Comparison of ENCODE assay signal across 19 cellular contexts in genomic region chr2:176102309-176102866, GRCh38. TPM values are rescaled to one million over a fixed set of nuclear protein-coding genes. Genes with fewer than 3 reads are reported as not detected.
A peak's percentile ranks its signal among the peaks of the same experiment; 100 is the strongest.
DNase-seq lines count a peak whose midpoint lies in the region; ATAC-seq, FAIRE-seq and TF ChIP-seq lines count a peak whose summit lies in the region.
"Had no signal": no experiment of that assay in that cellular context is flagged by ENCODE, and none has a peak within 500 bp of the region (broad histone marks: within the 10 kb centered on the region; RNA-seq: fewer than 3 reads in every experiment).

No MANE protein-coding gene starts in this region.

- H3K4me3 ChIP-seq in HepG2 (replicated peaks in 1 of 3; ENCODE audit: insufficient read depth in 1 of 3, low read depth in 2 of 3, low read length in 3 of 3) (no peak overlapping the region), right lobe of liver (no peak overlapping the region), hepatocyte (no peak overlapping the region)
- H3K4me3 ChIP-seq: BLaER1 had no signal

- no peaks in the 10 kb centered on the region for H3K79me2 ChIP-seq in HepG2 (ENCODE audit: insufficient read depth, low read length)
- H3K79me2 ChIP-seq in hepatocyte = peaks cover 59% of the 10 kb centered on the region

- no peak for DNase-seq in HepG2 (ENCODE audit: low spot score)
- DNase-seq in right lobe of liver = no peak
- no peak for DNase-seq in T-helper 17 cell
- DNase-seq in hepatocyte (ENCODE audit: low spot score) = no peak
- no peak for DNase-seq in NOMO-1 treated with DMSO at 0.1 percent for 48 hours (lab: John Stamatoyannopoulos, UW; ENCODE audit: unreplicated experiment)
- DNase-seq in activated CD8-positive, alpha-beta memory T cell treated with anti-CD3 and anti-CD28 coated beads, Interleukin-2, amount 50 U/mL, for 4 hours = no peak
- no peak for DNase-seq in HT-29 (ENCODE audit: low spot score)
- DNase-seq: 8988T; Calu3; CD8-positive, alpha-beta T cell; GF-D8; HCEC 1CT had no signal

- no peak for TF ChIP-seq RAD21 in HepG2 (CRISPR knock-in tag; IDR thresholded peaks at IDR 0.05)

- H4K20me1 ChIP-seq in HepG2 (ENCODE audit: insufficient read depth, low read length) (no peaks in the 10 kb centered on the region; the same call in 1 of the 2 replicates), hepatocyte (ENCODE audit: insufficient read depth, poor library complexity, severe bottlenecking) (no peaks in the 10 kb centered on the region)

- H3K4me3 Mint-ChIP-seq in T-helper 17 cell = no peak overlapping the region
- H3K4me3 Mint-ChIP-seq: CD8-positive, alpha-beta T cell had no signal

- FAIRE-seq in HepG2 (lab: Jason Lieb, UNC) = no peak
- FAIRE-seq: H54, HTR-8/SVneo had no signal

- H3K27me3 ChIP-seq in HepG2 (ENCODE audit: control insufficient read depth in 1 of 2, insufficient read depth in 2 of 2, low read length in 2 of 2) (peaks cover 37 to 98% of the 10 kb centered on the region in 2 experiments), right lobe of liver (peaks cover 25 to 87% of the 10 kb centered on the region in 2 donors), hepatocyte (peaks cover 98% of the 10 kb centered on the region)

- H3K9ac ChIP-seq in HepG2 (ENCODE audit: insufficient read depth, low read depth, low read length) = no peak overlapping the region
- H3K9ac ChIP-seq: BLaER1 had no signal

- H3K4me1 ChIP-seq in HepG2 (ENCODE audit: insufficient read depth, low read length) = peaks cover 7% of the 10 kb centered on the region; the same call in 1 of the 2 replicates
- peaks cover 0 to 10% (median 2%) of the 10 kb centered on the region in 4 donors for H3K4me1 ChIP-seq in right lobe of liver
- H3K4me1 ChIP-seq in hepatocyte (ENCODE audit: insufficient read depth) = no peaks in the 10 kb centered on the region

- H3K27ac Mint-ChIP-seq in T-helper 17 cell = peak overlapping the region; percentile 27
- H3K27ac Mint-ChIP-seq: CD14-positive monocyte; CD8-positive, alpha-beta T cell had no signal

- in situ Hi-C loops in HepG2 (cut with HindIII; ENCODE audit: extremely low pct_ligation_motif_present, low pct_unique_long_range_greater_than_20kb) = loop anchor here (10.0 kb wide), 1 partner anchor 1068 kb away; no protein-coding TSS in a partner anchor

- no peak overlapping the region for H3K4me2 ChIP-seq in HepG2 (ENCODE audit: low read depth, low read length)
- peak overlapping the region; percentile 91 for H3K4me2 ChIP-seq in hepatocyte
- H3K4me2 ChIP-seq: BLaER1 had no signal

- no peaks in the 10 kb centered on the region for H3K9me3 ChIP-seq in HepG2 (ENCODE audit: low read length)
- H3K9me3 ChIP-seq in right lobe of liver = no peaks in the 10 kb centered on the region
- H3K9me3 ChIP-seq in T-helper 17 cell (ENCODE audit: control insufficient read depth, low read length, poor library complexity, severe bottlenecking) = peaks cover 8% of the 10 kb centered on the region
- no peaks in the 10 kb centered on the region for H3K9me3 ChIP-seq in hepatocyte (ENCODE audit: low read depth)

- H2AFZ ChIP-seq in HepG2 (ENCODE audit: low read length) = no peak overlapping the region
- no peak overlapping the region for H2AFZ ChIP-seq in hepatocyte

- no TSS peak for BruUV-seq in HepG2 (replicated peaks; lab: Mats Ljungman, UMichigan)

- intact Hi-C loops in HepG2 (cut with micrococcal nuclease; ENCODE audit: unreplicated experiment) (no loop called here), right lobe of liver (cut with DNase I) (no loop called here)

- TF ChIP-seq POLR2A in HepG2 (IDR thresholded peaks at IDR 0.05; ENCODE audit: insufficient read depth in 1 of 2, low read depth in 2 of 2, low read length in 2 of 2) (no peak), right lobe of liver (IDR thresholded peaks at IDR 0.05) (no peak)

- TF ChIP-seq EP300 in HepG2 (IDR thresholded peaks at IDR 0.05; ENCODE audit: low read depth in 2 of 2, low read length in 2 of 2) (no peak), HepG2 (CRISPR knock-in tag; IDR thresholded peaks at IDR 0.05; ENCODE audit: borderline replicate concordance) (no peak)

- no peaks in the 10 kb centered on the region for H3K36me3 ChIP-seq in HepG2 (replicated peaks in 1 of 2; ENCODE audit: control insufficient read depth in 1 of 2, insufficient read depth in 2 of 2, low read length in 2 of 2)
- no peaks in the 10 kb centered on the region for H3K36me3 ChIP-seq in right lobe of liver
- H3K36me3 ChIP-seq in hepatocyte (replicated peaks; ENCODE audit: insufficient read depth, low read depth) = no peaks in the 10 kb centered on the region
- H3K36me3 ChIP-seq: BLaER1 had no signal

- peaks cover 16% of the 10 kb centered on the region for H3K4me1 Mint-ChIP-seq in T-helper 17 cell

- H3K27ac ChIP-seq in HepG2 (ENCODE audit: extremely low read length, insufficient read depth, low read length) (no peak overlapping the region), right lobe of liver (no peak overlapping the region), hepatocyte (peak overlapping the region; percentile 93)
- H3K27ac ChIP-seq: BLaER1, HL-60 had no signal

- CTCF ChIA-PET in HepG2 (lab: Yijun Ruan, JAX; ENCODE audit: low intra/inter-chr PET ratio, low total read pairs) = no interaction called here

- TF ChIP-seq CTCF in HepG2 (CRISPR knock-in tag; IDR thresholded peaks at IDR 0.05) (no peak), right lobe of liver (IDR thresholded peaks at IDR 0.05) (no peak), hepatocyte (IDR thresholded peaks at IDR 0.05; ENCODE audit: poor library complexity) (no peak)

- no peaks in the 10 kb centered on the region for H3K9me2 ChIP-seq in hepatocyte (replicated peaks; ENCODE audit: insufficient read depth)

- peaks cover 88% of the 10 kb centered on the region for H3K27me3 Mint-ChIP-seq in T-helper 17 cell

- peaks cover 7% of the 10 kb centered on the region for H3K36me3 Mint-ChIP-seq in T-helper 17 cell (ENCODE audit: low read depth)
- H3K36me3 Mint-ChIP-seq: CD8-positive, alpha-beta T cell had no signal

- ATAC-seq in HepG2 (no peak), right lobe of liver (no peak), T-helper 17 cell (no peak)
- ATAC-seq: CD8-positive, alpha-beta T cell had no signal

- POLR2A ChIA-PET in HepG2 (lab: Yijun Ruan, JAX) = no interaction called here

- 3% methylated on average over 7 of the region's 7 CpGs for WGBS in HepG2 (ENCODE audit: low lambda C conversion rate)
- 6% methylated on average over 7 of the region's 7 CpGs for WGBS in right lobe of liver (ENCODE audit: insufficient coverage, low coverage, low lambda C conversion rate, missing lambda C conversion rate)
- WGBS in hepatocyte (ENCODE audit: low lambda C conversion rate, missing lambda C conversion rate) = 28% methylated on average over 7 of the region's 7 CpGs

RNA-seq across cellular contexts. Expression of gene HOXD12, which starts 2.8 kb away (rescaled TPM):
- total RNA-seq in HepG2 (2016; rRNA removed; fragmentation: Illumina TruSeq; extraction: Trizol) (not detected in 2 replicates), right lobe of liver (not detected), T-helper 17 cell (not detected), hepatocyte (17.9 and 29.0 TPM in 2 replicates)
- not detected in 2 replicates for total RNA-seq in HepG2 (2016; cell fraction: cytosol; rRNA removed; fragmentation: Illumina TruSeq; extraction: Trizol; ENCODE audit: low read depth)
- total RNA-seq in HepG2 (2016; cell fraction: insoluble cytoplasmic fraction; rRNA removed; fragmentation: Illumina TruSeq; extraction: Trizol) = not detected in 2 replicates
- not detected in 2 replicates for total RNA-seq in HepG2 (2016; cell fraction: membrane; rRNA removed; fragmentation: Illumina TruSeq; extraction: Trizol)
- total RNA-seq in HepG2 (2016; cell fraction: nucleus; rRNA removed; fragmentation: Illumina TruSeq; extraction: Trizol) = not detected in 2 replicates
- polyA plus RNA-seq in HepG2 (2011; rRNA removed) (not detected in 2 replicates), hepatocyte (3.1 and 3.3 TPM in 2 replicates)
- not detected in 2 replicates for polyA plus RNA-seq in HepG2 (2011; cell fraction: cytosol; rRNA removed)
- not detected in 2 replicates for polyA plus RNA-seq in HepG2 (2011; cell fraction: nucleus; rRNA removed)
- not detected in 2 replicates for polyA plus RNA-seq in HepG2 (2012)
- polyA plus RNA-seq in HepG2 (2016; cell fraction: cytosol; fragmentation: Illumina TruSeq; extraction: Trizol; ENCODE audit: low read depth) = not detected in 2 replicates
- not detected in 2 replicates for polyA plus RNA-seq in HepG2 (2016; cell fraction: insoluble cytoplasmic fraction; fragmentation: Illumina TruSeq; extraction: Trizol; ENCODE audit: low read depth)
- polyA plus RNA-seq in HepG2 (2016; cell fraction: membrane; fragmentation: Illumina TruSeq; extraction: Trizol; ENCODE audit: low read depth) = not detected in 2 replicates
- not detected in 2 replicates for polyA plus RNA-seq in HepG2 (2016; cell fraction: nucleus; fragmentation: Illumina TruSeq; extraction: Trizol; ENCODE audit: insufficient read depth, low read depth)
- not detected in 2 replicates for polyA minus RNA-seq in HepG2 (2011; rRNA and poly(A)+ RNA removed; ENCODE audit: low replicate concordance)
- polyA minus RNA-seq in HepG2 (2011; cell fraction: cytosol; rRNA and poly(A)+ RNA removed) = not detected in 2 replicates
- not detected in 2 replicates for polyA minus RNA-seq in HepG2 (2011; cell fraction: nucleus; rRNA and poly(A)+ RNA removed)
- 2.2 TPM in 1 of 2 replicates, not detected in the other for total RNA-seq in HT-29 (2014; rRNA removed; shearing (Covaris generic))
- total RNA-seq: Calu3; CD8-positive, alpha-beta T cell had no signal
- polyA plus RNA-seq: AG04450, CD14-positive monocyte, IgD-negative memory B cell had no signal

RNA-seq across cellular contexts. Expression of gene HOXD11, which starts 4.7 kb away (rescaled TPM):
- total RNA-seq in HepG2 (2016; rRNA removed; fragmentation: Illumina TruSeq; extraction: Trizol) (not detected in 2 replicates), right lobe of liver (not detected), T-helper 17 cell (not detected), hepatocyte (5.7 and 6.3 TPM in 2 replicates)
- not detected in 2 replicates for total RNA-seq in HepG2 (2016; cell fraction: cytosol; rRNA removed; fragmentation: Illumina TruSeq; extraction: Trizol; ENCODE audit: low read depth)
- not detected in 2 replicates for total RNA-seq in HepG2 (2016; cell fraction: insoluble cytoplasmic fraction; rRNA removed; fragmentation: Illumina TruSeq; extraction: Trizol)
- total RNA-seq in HepG2 (2016; cell fraction: membrane; rRNA removed; fragmentation: Illumina TruSeq; extraction: Trizol) = not detected in 2 replicates
- not detected in 2 replicates for total RNA-seq in HepG2 (2016; cell fraction: nucleus; rRNA removed; fragmentation: Illumina TruSeq; extraction: Trizol)
- polyA plus RNA-seq in HepG2 (2011; rRNA removed) (not detected in 2 replicates), hepatocyte (9.9 and 11.5 TPM in 2 replicates)
- polyA plus RNA-seq in HepG2 (2011; cell fraction: cytosol; rRNA removed) = not detected in 2 replicates
- polyA plus RNA-seq in HepG2 (2011; cell fraction: nucleus; rRNA removed) = not detected in 2 replicates
- polyA plus RNA-seq in HepG2 (2012) = not detected in 2 replicates
- not detected in 2 replicates for polyA plus RNA-seq in HepG2 (2016; cell fraction: cytosol; fragmentation: Illumina TruSeq; extraction: Trizol; ENCODE audit: low read depth)
- polyA plus RNA-seq in HepG2 (2016; cell fraction: insoluble cytoplasmic fraction; fragmentation: Illumina TruSeq; extraction: Trizol; ENCODE audit: low read depth) = not detected in 2 replicates
- not detected in 2 replicates for polyA plus RNA-seq in HepG2 (2016; cell fraction: membrane; fragmentation: Illumina TruSeq; extraction: Trizol; ENCODE audit: low read depth)
- polyA plus RNA-seq in HepG2 (2016; cell fraction: nucleus; fragmentation: Illumina TruSeq; extraction: Trizol; ENCODE audit: insufficient read depth, low read depth) = not detected in 2 replicates
- 0.72 TPM in 1 of 2 replicates, not detected in the other for polyA minus RNA-seq in HepG2 (2011; rRNA and poly(A)+ RNA removed; ENCODE audit: low replicate concordance)
- polyA minus RNA-seq in HepG2 (2011; cell fraction: cytosol; rRNA and poly(A)+ RNA removed) = not detected in 2 replicates
- not detected in 2 replicates for polyA minus RNA-seq in HepG2 (2011; cell fraction: nucleus; rRNA and poly(A)+ RNA removed)
- total RNA-seq in HT-29 (2014; rRNA removed; shearing (Covaris generic)) = not detected in 2 replicates
- total RNA-seq: Calu3; CD8-positive, alpha-beta T cell had no signal
- polyA plus RNA-seq: AG04450, CD14-positive monocyte, IgD-negative memory B cell had no signal

RNA-seq across cellular contexts. Expression of gene HOXD13, which starts 9.9 kb away (rescaled TPM):
- not detected in 2 replicates for total RNA-seq in HepG2 (2016; rRNA removed; fragmentation: Illumina TruSeq; extraction: Trizol)
- not detected in 2 replicates for total RNA-seq in HepG2 (2016; cell fraction: cytosol; rRNA removed; fragmentation: Illumina TruSeq; extraction: Trizol; ENCODE audit: low read depth)
- total RNA-seq in HepG2 (2016; cell fraction: insoluble cytoplasmic fraction; rRNA removed; fragmentation: Illumina TruSeq; extraction: Trizol) = not detected in 2 replicates
- not detected in 2 replicates for total RNA-seq in HepG2 (2016; cell fraction: membrane; rRNA removed; fragmentation: Illumina TruSeq; extraction: Trizol)
- not detected in 2 replicates for total RNA-seq in HepG2 (2016; cell fraction: nucleus; rRNA removed; fragmentation: Illumina TruSeq; extraction: Trizol)
- polyA plus RNA-seq in HepG2 (2011; rRNA removed) = not detected in 2 replicates
- not detected in 2 replicates for polyA plus RNA-seq in HepG2 (2011; cell fraction: cytosol; rRNA removed)
- polyA plus RNA-seq in HepG2 (2011; cell fraction: nucleus; rRNA removed) = not detected in 2 replicates
- polyA plus RNA-seq in HepG2 (2012) = not detected in 2 replicates
- polyA plus RNA-seq in HepG2 (2016; cell fraction: cytosol; fragmentation: Illumina TruSeq; extraction: Trizol; ENCODE audit: low read depth) = not detected in 2 replicates
- not detected in 2 replicates for polyA plus RNA-seq in HepG2 (2016; cell fraction: insoluble cytoplasmic fraction; fragmentation: Illumina TruSeq; extraction: Trizol; ENCODE audit: low read depth)
- not detected in 2 replicates for polyA plus RNA-seq in HepG2 (2016; cell fraction: membrane; fragmentation: Illumina TruSeq; extraction: Trizol; ENCODE audit: low read depth)
- not detected in 2 replicates for polyA plus RNA-seq in HepG2 (2016; cell fraction: nucleus; fragmentation: Illumina TruSeq; extraction: Trizol; ENCODE audit: insufficient read depth, low read depth)
- not detected in 2 replicates for polyA minus RNA-seq in HepG2 (2011; rRNA and poly(A)+ RNA removed; ENCODE audit: low replicate concordance)
- not detected in 2 replicates for polyA minus RNA-seq in HepG2 (2011; cell fraction: cytosol; rRNA and poly(A)+ RNA removed)
- polyA minus RNA-seq in HepG2 (2011; cell fraction: nucleus; rRNA and poly(A)+ RNA removed) = not detected in 2 replicates
- total RNA-seq in right lobe of liver = not detected
- not detected for total RNA-seq in T-helper 17 cell
- total RNA-seq in hepatocyte = 33.9 and 37.2 TPM in 2 replicates
- polyA plus RNA-seq in hepatocyte = 19.3 and 24.7 TPM in 2 replicates
- total RNA-seq in HT-29 (2014; rRNA removed; shearing (Covaris generic)) = 1.4 and 1.5 TPM in 2 replicates
- total RNA-seq: Calu3; CD8-positive, alpha-beta T cell had no signal
- polyA plus RNA-seq: AG04450, CD14-positive monocyte, IgD-negative memory B cell had no signal

RNA-seq across cellular contexts. Expression of gene HOXD10, which starts 14.2 kb away (rescaled TPM):
- total RNA-seq in HepG2 (2016; rRNA removed; fragmentation: Illumina TruSeq; extraction: Trizol) = not detected in 2 replicates
- not detected in 2 replicates for total RNA-seq in HepG2 (2016; cell fraction: cytosol; rRNA removed; fragmentation: Illumina TruSeq; extraction: Trizol; ENCODE audit: low read depth)
- not detected in 2 replicates for total RNA-seq in HepG2 (2016; cell fraction: insoluble cytoplasmic fraction; rRNA removed; fragmentation: Illumina TruSeq; extraction: Trizol)
- not detected in 2 replicates for total RNA-seq in HepG2 (2016; cell fraction: membrane; rRNA removed; fragmentation: Illumina TruSeq; extraction: Trizol)
- not detected in 2 replicates for total RNA-seq in HepG2 (2016; cell fraction: nucleus; rRNA removed; fragmentation: Illumina TruSeq; extraction: Trizol)
- polyA plus RNA-seq in HepG2 (2011; rRNA removed) = not detected in 2 replicates
- not detected in 2 replicates for polyA plus RNA-seq in HepG2 (2011; cell fraction: cytosol; rRNA removed)
- not detected in 2 replicates for polyA plus RNA-seq in HepG2 (2011; cell fraction: nucleus; rRNA removed)
- polyA plus RNA-seq in HepG2 (2012) = not detected in 2 replicates
- polyA plus RNA-seq in HepG2 (2016; cell fraction: cytosol; fragmentation: Illumina TruSeq; extraction: Trizol; ENCODE audit: low read depth) = not detected in 2 replicates
- not detected in 2 replicates for polyA plus RNA-seq in HepG2 (2016; cell fraction: insoluble cytoplasmic fraction; fragmentation: Illumina TruSeq; extraction: Trizol; ENCODE audit: low read depth)
- not detected in 2 replicates for polyA plus RNA-seq in HepG2 (2016; cell fraction: membrane; fragmentation: Illumina TruSeq; extraction: Trizol; ENCODE audit: low read depth)
- not detected in 2 replicates for polyA plus RNA-seq in HepG2 (2016; cell fraction: nucleus; fragmentation: Illumina TruSeq; extraction: Trizol; ENCODE audit: insufficient read depth, low read depth)
- not detected in 2 replicates for polyA minus RNA-seq in HepG2 (2011; rRNA and poly(A)+ RNA removed; ENCODE audit: low replicate concordance)
- polyA minus RNA-seq in HepG2 (2011; cell fraction: cytosol; rRNA and poly(A)+ RNA removed) = not detected in 2 replicates
- not detected in 2 replicates for polyA minus RNA-seq in HepG2 (2011; cell fraction: nucleus; rRNA and poly(A)+ RNA removed)
- not detected for total RNA-seq in right lobe of liver
- total RNA-seq in T-helper 17 cell = not detected
- total RNA-seq in hepatocyte = 8.5 and 11.7 TPM in 2 replicates
- 5.1 and 9.9 TPM in 2 replicates for polyA plus RNA-seq in hepatocyte
- not detected in 2 replicates for total RNA-seq in HT-29 (2014; rRNA removed; shearing (Covaris generic))
- total RNA-seq: Calu3; CD8-positive, alpha-beta T cell had no signal
- polyA plus RNA-seq: AG04450, CD14-positive monocyte, IgD-negative memory B cell had no signal

RNA-seq across cellular contexts. Expression of gene EVX2, which starts 18.6 kb away (rescaled TPM):
- total RNA-seq in HepG2 (2016; rRNA removed; fragmentation: Illumina TruSeq; extraction: Trizol) (not detected in 2 replicates), right lobe of liver (not detected), T-helper 17 cell (not detected), hepatocyte (3.5 and 3.7 TPM in 2 replicates)
- total RNA-seq in HepG2 (2016; cell fraction: cytosol; rRNA removed; fragmentation: Illumina TruSeq; extraction: Trizol; ENCODE audit: low read depth) = not detected in 2 replicates
- not detected in 2 replicates for total RNA-seq in HepG2 (2016; cell fraction: insoluble cytoplasmic fraction; rRNA removed; fragmentation: Illumina TruSeq; extraction: Trizol)
- not detected in 2 replicates for total RNA-seq in HepG2 (2016; cell fraction: membrane; rRNA removed; fragmentation: Illumina TruSeq; extraction: Trizol)
- total RNA-seq in HepG2 (2016; cell fraction: nucleus; rRNA removed; fragmentation: Illumina TruSeq; extraction: Trizol) = not detected in 2 replicates
- polyA plus RNA-seq in HepG2 (2011; rRNA removed) (not detected in 2 replicates), hepatocyte (1.3 and 1.7 TPM in 2 replicates)
- not detected in 2 replicates for polyA plus RNA-seq in HepG2 (2011; cell fraction: cytosol; rRNA removed)
- not detected in 2 replicates for polyA plus RNA-seq in HepG2 (2011; cell fraction: nucleus; rRNA removed)
- not detected in 2 replicates for polyA plus RNA-seq in HepG2 (2012)
- polyA plus RNA-seq in HepG2 (2016; cell fraction: cytosol; fragmentation: Illumina TruSeq; extraction: Trizol; ENCODE audit: low read depth) = not detected in 2 replicates
- polyA plus RNA-seq in HepG2 (2016; cell fraction: insoluble cytoplasmic fraction; fragmentation: Illumina TruSeq; extraction: Trizol; ENCODE audit: low read depth) = not detected in 2 replicates
- polyA plus RNA-seq in HepG2 (2016; cell fraction: membrane; fragmentation: Illumina TruSeq; extraction: Trizol; ENCODE audit: low read depth) = not detected in 2 replicates
- not detected in 2 replicates for polyA plus RNA-seq in HepG2 (2016; cell fraction: nucleus; fragmentation: Illumina TruSeq; extraction: Trizol; ENCODE audit: insufficient read depth, low read depth)
- not detected in 2 replicates for polyA minus RNA-seq in HepG2 (2011; rRNA and poly(A)+ RNA removed; ENCODE audit: low replicate concordance)
- polyA minus RNA-seq in HepG2 (2011; cell fraction: cytosol; rRNA and poly(A)+ RNA removed) = not detected in 2 replicates
- polyA minus RNA-seq in HepG2 (2011; cell fraction: nucleus; rRNA and poly(A)+ RNA removed) = not detected in 2 replicates
- 0.03 TPM in 1 of 2 replicates, not detected in the other for total RNA-seq in HT-29 (2014; rRNA removed; shearing (Covaris generic))
- total RNA-seq: Calu3; CD8-positive, alpha-beta T cell had no signal
- polyA plus RNA-seq: AG04450, CD14-positive monocyte, IgD-negative memory B cell had no signal

Comparison
In these comparisons a context has a peak if more than half of its experiments do, and no peak if none do; other contexts are left out.
1. RNA of gene HOXD13, which starts 9.9 kb away (total RNA-seq): 33.9 to 37.2 TPM in hepatocyte; 1.4 to 1.5 TPM in HT-29, not detected in HepG2, not detected in right lobe of liver and not detected in T-helper 17 cell; every median in the first group is over 10 times any median in the second.